ENCODE assay signal across 18 cellular contexts in genomic region chr14:56121786-56122185, GRCh38.
"Had no signal": no experiment of that assay in that cellular context is flagged by ENCODE, and none has a peak within 500 bp of the region (broad histone marks: within the 10 kb centered on the region; RNA-seq: fewer than 3 reads in every experiment).

No MANE protein-coding gene starts in this region.

- H3K27me3 ChIP-seq: colonic mucosa, hepatocyte, right atrium auricular region, suprapubic skin, upper lobe of left lung had no signal

- ATAC-seq: activated CD8-positive, alpha-beta memory T cell treated with anti-CD3 and anti-CD28 coated beads, Interleukin-2, amount 10 ng/mL, durations not matched to agents 7 days and 5 days; stimulated activated naive CD8-positive, alpha-beta T cell treated with anti-CD3 and anti-CD28 coated beads, Interleukin-15, amount 100 ng/mL, for 72 hours had no signal

- H3K36me3 ChIP-seq: colonic mucosa, prostate gland, right atrium auricular region, suprapubic skin, upper lobe of left lung had no signal

- H3K27ac ChIP-seq: colonic mucosa, epithelial cell of prostate, hepatocyte, prostate gland, right atrium auricular region, skin epidermis, suprapubic skin, upper lobe of left lung had no signal

- H3K4me3 ChIP-seq: colonic mucosa, hepatocyte, lung, prostate gland, right atrium auricular region, skin epidermis, suprapubic skin, upper lobe of left lung had no signal

- DNase-seq: activated CD4-positive, alpha-beta memory T cell treated with anti-CD3 and anti-CD28 coated beads, Interleukin-2, amount 10 ng/mL, durations not matched to agents 7 days and 5 days; activated CD4-positive, alpha-beta T cell treated with anti-CD3 and anti-CD28 coated beads for 48 hours; activated CD4-positive, CD25-positive, alpha-beta regulatory T cell; activated CD8-positive, alpha-beta memory T cell treated with anti-CD3 and anti-CD28 coated beads, Interleukin-2, amount 10 ng/mL, durations not matched to agents 7 days and 5 days; amniotic stem cell; colonic mucosa; endodermal cell; islet precursor cell; stimulated activated naive CD8-positive, alpha-beta T cell treated with anti-CD3 and anti-CD28 coated beads, Interleukin-15, amount 100 ng/mL, for 72 hours; T1000; upper lobe of left lung had no signal

- H3K4me1 ChIP-seq: colonic mucosa, prostate gland had no signal

- H3K9me3 ChIP-seq: colonic mucosa, prostate gland, right atrium auricular region, suprapubic skin, upper lobe of left lung had no signal
